In the genomic region with DNA sequence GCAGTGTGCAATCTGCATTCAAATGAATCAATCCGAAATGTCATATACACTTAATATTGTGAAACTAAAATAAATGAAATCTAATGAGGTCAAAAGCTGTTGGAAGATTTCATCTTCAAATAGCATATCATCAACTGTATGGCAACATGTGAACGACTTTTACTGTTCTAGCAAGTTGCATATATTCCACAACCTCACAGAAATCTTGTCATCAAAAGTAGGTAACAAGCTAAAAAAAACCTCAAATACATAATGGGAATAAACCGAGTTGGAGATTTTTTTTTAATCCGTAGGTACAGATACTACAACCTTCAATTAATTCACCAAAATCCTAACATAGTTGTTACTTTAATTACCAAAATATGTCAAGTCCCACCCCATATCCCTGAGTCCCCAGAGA, we compare ENCODE assay signal across 8 cellular contexts. TPM values are rescaled to one million over a fixed set of nuclear protein-coding genes. Genes with fewer than 3 reads are reported as not detected.
A peak's percentile ranks its signal among the peaks of the same experiment; 100 is the strongest.
DNase-seq lines count a peak whose midpoint lies in the region; ATAC-seq, FAIRE-seq and TF ChIP-seq lines count a peak whose summit lies in the region.

No MANE protein-coding gene starts in this region.

- H3K4me1 ChIP-seq in keratinocyte (ENCODE audit: control insufficient read depth, extremely low read depth, insufficient read depth, low read length) (peaks cover 19% of the 10 kb centered on the region), thymus (ENCODE audit: control insufficient read depth, insufficient read depth, low read length) (no peaks in the 10 kb centered on the region)

- peaks cover 11% of the 10 kb centered on the region for H3K36me3 Mint-ChIP-seq in activated CD8-positive, alpha-beta memory T cell treated with anti-CD3 and anti-CD28 coated beads, Interleukin-2, amount 10 ng/mL, durations not matched to agents 7 days and 5 days
- H3K36me3 Mint-ChIP-seq in activated T-helper 1 cell treated with anti-CD3 and anti-CD28 coated beads, Interleukin-12 subunit alpha, Interleukin-12 subunit beta, Interleukin-2, Interleukin-4 antibody, amounts not matched to agents 30 ng/mL and 10 ng/mL and 1 ng/mL, durations not matched to agents 14 hours and 24 hours and 36 hours (ENCODE audit: low read depth): peaks cover 5% of the 10 kb centered on the region

- no peaks in the 10 kb centered on the region for H4K20me1 ChIP-seq in keratinocyte (ENCODE audit: control insufficient read depth, extremely low read depth, insufficient read depth, low read length)

- no peak for TF ChIP-seq CTCF in keratinocyte (optimal IDR thresholded peaks at IDR 0.05 in 1 of 3, IDR thresholded peaks at IDR 0.05 in 1 of 3, conservative IDR thresholded peaks at IDR 0.05 in 1 of 3; ENCODE audit: extremely low read depth in 1 of 3, insufficient read depth in 2 of 3, low read length in 3 of 3)

- H3K9ac ChIP-seq in keratinocyte (ENCODE audit: control insufficient read depth, extremely low read depth, insufficient read depth, low read length): peak overlapping the region; percentile 94

- no peaks in the 10 kb centered on the region for H3K9me3 Mint-ChIP-seq in activated CD8-positive, alpha-beta memory T cell treated with anti-CD3 and anti-CD28 coated beads, Interleukin-2, amount 10 ng/mL, durations not matched to agents 7 days and 5 days (ENCODE audit: low read depth)
- H3K9me3 Mint-ChIP-seq in activated T-helper 1 cell treated with anti-CD3 and anti-CD28 coated beads, Interleukin-12 subunit alpha, Interleukin-12 subunit beta, Interleukin-2, Interleukin-4 antibody, amounts not matched to agents 30 ng/mL and 10 ng/mL and 1 ng/mL, durations not matched to agents 14 hours and 24 hours and 36 hours: no peaks in the 10 kb centered on the region

- H3K27ac Mint-ChIP-seq in activated CD8-positive, alpha-beta memory T cell treated with anti-CD3 and anti-CD28 coated beads, Interleukin-2, amount 10 ng/mL, durations not matched to agents 7 days and 5 days: peak overlapping the region; percentile 93
- peak overlapping the region; percentile 96 for H3K27ac Mint-ChIP-seq in activated T-helper 1 cell treated with anti-CD3 and anti-CD28 coated beads, Interleukin-12 subunit alpha, Interleukin-12 subunit beta, Interleukin-2, Interleukin-4 antibody, amounts not matched to agents 30 ng/mL and 10 ng/mL and 1 ng/mL, durations not matched to agents 14 hours and 24 hours and 36 hours

- no peak overlapping the region for H2AFZ ChIP-seq in keratinocyte (ENCODE audit: control insufficient read depth, low read length)

- H3K79me2 ChIP-seq in keratinocyte (ENCODE audit: control insufficient read depth, insufficient read depth, low read length): peaks cover 60% of the 10 kb centered on the region

- H3K4me2 ChIP-seq in keratinocyte (ENCODE audit: control insufficient read depth, extremely low read depth, insufficient read depth, low read depth, low read length): peak overlapping the region; percentile 95

- peak overlapping the region; percentile 89 for H3K4me3 Mint-ChIP-seq in activated CD8-positive, alpha-beta memory T cell treated with anti-CD3 and anti-CD28 coated beads, Interleukin-2, amount 10 ng/mL, durations not matched to agents 7 days and 5 days
- peak overlapping the region; percentile 93 for H3K4me3 Mint-ChIP-seq in activated T-helper 1 cell treated with anti-CD3 and anti-CD28 coated beads, Interleukin-12 subunit alpha, Interleukin-12 subunit beta, Interleukin-2, Interleukin-4 antibody, amounts not matched to agents 30 ng/mL and 10 ng/mL and 1 ng/mL, durations not matched to agents 14 hours and 24 hours and 36 hours

- 3% methylated on average over 4 of the region's 4 CpGs for WGBS in thymus

- H3K36me3 ChIP-seq in keratinocyte (ENCODE audit: control insufficient read depth in 2 of 2, extremely low read depth in 1 of 2, insufficient read depth in 2 of 2, low read length in 2 of 2): no peaks in the 10 kb centered on the region
- no peaks in the 10 kb centered on the region for H3K36me3 ChIP-seq in thymus (ENCODE audit: control insufficient read depth, insufficient read depth)

- H3K27me3 Mint-ChIP-seq in activated CD8-positive, alpha-beta memory T cell treated with anti-CD3 and anti-CD28 coated beads, Interleukin-2, amount 10 ng/mL, durations not matched to agents 7 days and 5 days: no peaks in the 10 kb centered on the region
- peaks cover 2% of the 10 kb centered on the region for H3K27me3 Mint-ChIP-seq in activated T-helper 1 cell treated with anti-CD3 and anti-CD28 coated beads, Interleukin-12 subunit alpha, Interleukin-12 subunit beta, Interleukin-2, Interleukin-4 antibody, amounts not matched to agents 30 ng/mL and 10 ng/mL and 1 ng/mL, durations not matched to agents 14 hours and 24 hours and 36 hours (ENCODE audit: insufficient read depth)

- H3K9me1 ChIP-seq in keratinocyte (ENCODE audit: control insufficient read depth, extremely low read depth, insufficient read depth, low read length): no peaks in the 10 kb centered on the region

- H3K27me3 ChIP-seq in keratinocyte (ENCODE audit: control insufficient read depth, extremely low read depth, insufficient read depth, low read length) (no peaks in the 10 kb centered on the region), thymus (ENCODE audit: control insufficient read depth, insufficient read depth) (no peaks in the 10 kb centered on the region)

- no peak for FAIRE-seq in keratinocyte (lab: Jason Lieb, UNC)

- peak overlapping the region; percentile 81 for H3K27ac ChIP-seq in keratinocyte (ENCODE audit: control insufficient read depth, insufficient read depth, low read length)
- no peak overlapping the region for H3K27ac ChIP-seq in thymus (ENCODE audit: low read depth)

- peaks cover 40% of the 10 kb centered on the region for H3K4me1 Mint-ChIP-seq in activated CD8-positive, alpha-beta memory T cell treated with anti-CD3 and anti-CD28 coated beads, Interleukin-2, amount 10 ng/mL, durations not matched to agents 7 days and 5 days
- peaks cover 45% of the 10 kb centered on the region for H3K4me1 Mint-ChIP-seq in activated T-helper 1 cell treated with anti-CD3 and anti-CD28 coated beads, Interleukin-12 subunit alpha, Interleukin-12 subunit beta, Interleukin-2, Interleukin-4 antibody, amounts not matched to agents 30 ng/mL and 10 ng/mL and 1 ng/mL, durations not matched to agents 14 hours and 24 hours and 36 hours (ENCODE audit: low read depth)

- ATAC-seq in activated CD8-positive, alpha-beta memory T cell treated with anti-CD3 and anti-CD28 coated beads, Interleukin-2, amount 10 ng/mL, durations not matched to agents 7 days and 5 days: no peak
- no peak for ATAC-seq in GM18520 (IDR thresholded peaks at IDR 0.05; ENCODE audit: unreplicated experiment)
- ATAC-seq in HG03135 (IDR thresholded peaks at IDR 0.05; ENCODE audit: unreplicated experiment): no peak

- CTCF ChIA-PET in activated CD8-positive, alpha-beta memory T cell treated with anti-CD3 and anti-CD28 coated beads, Interleukin-2, amount 10 ng/mL, durations not matched to agents 7 days and 5 days (lab: Charles Lee): interaction anchor here (0.8 to 3.6 kb wide), 14 partner anchors 10 to 246 kb away, joined by 3 to 27 read pairs (median 5); a partner anchor contains a TSS

- H3K9me3 ChIP-seq in keratinocyte (ENCODE audit: control insufficient read depth, low read depth, low read length): no peaks in the 10 kb centered on the region
- no peaks in the 10 kb centered on the region for H3K9me3 ChIP-seq in thymus (ENCODE audit: control insufficient read depth)

- dilution Hi-C loops in keratinocyte (cut with MboI; ENCODE audit: extremely low pct_ligation_motif_present, low sequenced_read_pairs): no loop called here

- no peak for DNase-seq in activated CD8-positive, alpha-beta memory T cell treated with anti-CD3 and anti-CD28 coated beads, Interleukin-2, amount 10 ng/mL, durations not matched to agents 7 days and 5 days
- no peak for DNase-seq in activated CD8-positive, alpha-beta memory T cell treated with anti-CD3 and anti-CD28 coated beads, Interleukin-2, amount 50 U/mL, for 48 hours
- DNase-seq in activated T-helper 1 cell treated with anti-CD3 and anti-CD28 coated beads, Interleukin-12 subunit alpha, Interleukin-12 subunit beta, Interleukin-2, Interleukin-4 antibody, amounts not matched to agents 30 ng/mL and 10 ng/mL and 1 ng/mL, durations not matched to agents 14 hours and 24 hours and 36 hours (ENCODE audit: low spot score): no peak
- DNase-seq in keratinocyte (ENCODE audit: low read depth, low spot score) (no peak), activated gamma-delta T cell treated with Interleukin-2 at 50 U/mL for 16 hours (no peak)

- H3K4me3 ChIP-seq in keratinocyte (ENCODE audit: control insufficient read depth in 2 of 3, extremely low read depth in 1 of 3, insufficient read depth in 2 of 3, low read depth in 1 of 3, low read length in 3 of 3): peak overlapping the region; percentile 74 to 89 (median 77)
- H3K4me3 ChIP-seq in thymus (ENCODE audit: low read length): peak overlapping the region; percentile 94

- intact Hi-C loops in activated T-helper 1 cell treated with anti-CD3 and anti-CD28 coated beads, Interleukin-12 subunit alpha, Interleukin-12 subunit beta, Interleukin-2, Interleukin-4 antibody, amounts not matched to agents 30 ng/mL and 10 ng/mL and 1 ng/mL, durations not matched to agents 14 hours and 24 hours and 36 hours (cut with micrococcal nuclease): loop anchor here (2.0 to 10.0 kb wide), 4 partner anchors 83 to 890 kb away; a partner anchor contains a TSS

RNA-seq across cellular contexts. Expression of a gene that starts 1.1 kb away (rescaled TPM):
- total RNA-seq in activated CD8-positive, alpha-beta memory T cell treated with anti-CD3 and anti-CD28 coated beads, Interleukin-2, amount 10 ng/mL, durations not matched to agents 7 days and 5 days: 100 to 1,000 TPM; 152 to 186 TPM
- total RNA-seq in activated T-helper 1 cell treated with anti-CD3 and anti-CD28 coated beads, Interleukin-12 subunit alpha, Interleukin-12 subunit beta, Interleukin-2, Interleukin-4 antibody, amounts not matched to agents 30 ng/mL and 10 ng/mL and 1 ng/mL, durations not matched to agents 14 hours and 24 hours and 36 hours: 101 TPM in 2 replicates
- polyA plus RNA-seq in keratinocyte (43.7 to 83.3 TPM (median 51.0 TPM) in 3 replicates), thymus (32.8 TPM)
- 12.4 TPM for polyA plus RNA-seq in keratinocyte (2011; ENCODE audit: low read depth)
- polyA plus RNA-seq in keratinocyte (2011; cell fraction: cytosol; rRNA removed): 40.3 and 64.4 TPM in 2 replicates
- 48.1 and 49.1 TPM in 2 replicates for polyA plus RNA-seq in keratinocyte (2011; cell fraction: nucleus; rRNA removed)
- 22.0 and 35.0 TPM in 2 replicates for polyA plus RNA-seq in keratinocyte (2012; ENCODE audit: low replicate concordance)
- polyA minus RNA-seq in keratinocyte: 47.9 to 167 TPM (median 114 TPM) in 3 replicates
- 49.3 TPM for polyA minus RNA-seq in keratinocyte (2011; cell fraction: cytosol; rRNA and poly(A)+ RNA removed)
- 32.8 and 60.3 TPM in 2 replicates for polyA minus RNA-seq in keratinocyte (2011; cell fraction: nucleus; rRNA and poly(A)+ RNA removed)

RNA-seq across cellular contexts. Expression of a gene that starts 47.6 kb away (rescaled TPM):
- 10 to 100 TPM; 18.2 to 19.3 TPM for total RNA-seq in activated CD8-positive, alpha-beta memory T cell treated with anti-CD3 and anti-CD28 coated beads, Interleukin-2, amount 10 ng/mL, durations not matched to agents 7 days and 5 days
- total RNA-seq in activated T-helper 1 cell treated with anti-CD3 and anti-CD28 coated beads, Interleukin-12 subunit alpha, Interleukin-12 subunit beta, Interleukin-2, Interleukin-4 antibody, amounts not matched to agents 30 ng/mL and 10 ng/mL and 1 ng/mL, durations not matched to agents 14 hours and 24 hours and 36 hours: 13.0 and 13.2 TPM in 2 replicates
- polyA plus RNA-seq in keratinocyte: 15.7 to 27.6 TPM (median 25.0 TPM) in 3 replicates
- polyA plus RNA-seq in keratinocyte (2011; ENCODE audit: low read depth): 38.8 TPM
- polyA plus RNA-seq in keratinocyte (2011; cell fraction: cytosol; rRNA removed): 18.2 and 29.0 TPM in 2 replicates
- 12.6 and 14.9 TPM in 2 replicates for polyA plus RNA-seq in keratinocyte (2011; cell fraction: nucleus; rRNA removed)
- 14.7 and 19.8 TPM in 2 replicates for polyA plus RNA-seq in keratinocyte (2012; ENCODE audit: low replicate concordance)
- 5.4 to 26.8 TPM (median 17.2 TPM) in 3 replicates for polyA minus RNA-seq in keratinocyte
- 18.2 TPM for polyA minus RNA-seq in keratinocyte (2011; cell fraction: cytosol; rRNA and poly(A)+ RNA removed)
- polyA minus RNA-seq in keratinocyte (2011; cell fraction: nucleus; rRNA and poly(A)+ RNA removed): 7.1 and 14.0 TPM in 2 replicates
- polyA plus RNA-seq in thymus: 28.6 TPM
